Comparison of ENCODE assay signal across 18 cellular contexts in the genomic region with DNA sequence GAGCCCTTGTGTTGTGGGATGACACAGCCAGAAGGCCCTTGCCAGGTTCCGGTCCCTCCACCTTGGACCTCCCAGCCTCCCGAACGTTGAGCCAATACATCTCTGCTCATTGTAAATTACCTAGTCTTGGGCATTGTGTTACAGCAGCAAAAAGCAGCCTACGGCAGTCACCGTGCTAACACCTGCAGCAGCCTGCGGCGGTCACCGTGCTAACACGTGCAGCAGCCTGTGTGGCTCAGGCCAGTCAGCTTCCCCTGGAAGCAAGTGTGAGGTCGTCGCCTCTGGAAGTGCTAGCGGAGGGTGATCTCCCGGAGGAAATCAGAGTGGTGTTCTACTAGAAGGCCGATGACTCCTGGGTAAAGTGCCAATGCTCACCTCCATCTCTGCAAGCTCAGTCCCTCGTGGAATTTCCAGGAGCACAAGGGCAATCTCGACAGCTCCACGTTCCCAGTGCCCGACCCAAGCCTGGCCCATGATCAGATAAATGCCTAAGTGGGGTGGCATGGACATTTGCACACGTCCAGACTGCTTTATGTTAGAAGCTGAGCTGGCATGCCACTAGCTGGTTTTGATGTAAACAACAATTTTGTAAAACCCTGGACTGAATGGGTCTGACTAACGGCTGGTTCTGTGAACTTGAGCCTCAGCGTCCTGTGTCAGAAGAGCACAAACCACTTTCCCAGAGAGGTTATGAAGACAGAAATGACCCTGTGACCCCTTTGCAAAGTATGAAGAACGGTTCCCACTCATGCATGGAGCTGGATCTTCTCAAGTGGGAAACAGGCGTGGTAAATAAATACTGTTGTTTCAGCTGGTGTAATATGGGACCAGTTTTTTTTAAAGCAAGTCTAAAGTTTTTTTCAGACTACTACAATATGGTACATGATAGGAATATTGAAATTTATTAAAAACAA. TPM values are rescaled to one million over a fixed set of nuclear protein-coding genes. Genes with fewer than 3 reads are reported as not detected.
A peak's percentile ranks its signal among the peaks of the same experiment; 100 is the strongest.
DNase-seq lines count a peak whose midpoint lies in the region; ATAC-seq and TF ChIP-seq lines count a peak whose summit lies in the region.
"Had no signal": no experiment of that assay in that cellular context is flagged by ENCODE, and none has a peak within 500 bp of the region (broad histone marks: within the 10 kb centered on the region; RNA-seq: fewer than 3 reads in every experiment).

No MANE protein-coding gene starts in this region.

- peaks cover 44% of the 10 kb centered on the region for H3K36me3 Mint-ChIP-seq in CD4-positive, alpha-beta T cell (ENCODE audit: low read depth)
- peaks cover 30% of the 10 kb centered on the region for H3K36me3 Mint-ChIP-seq in activated naive CD4-positive, alpha-beta T cell treated with anti-CD3 and anti-CD28 coated beads for 36 hours (ENCODE audit: low read depth)

- TF ChIP-seq EP300 in stomach (IDR thresholded peaks at IDR 0.05), result no peak

- TF ChIP-seq CTCF in KMS-11 (conservative IDR thresholded peaks at IDR 0.05; ENCODE audit: low read depth, low read length), result no peak
- TF ChIP-seq CTCF in stomach (IDR thresholded peaks at IDR 0.05), result no peak
- no peak for TF ChIP-seq CTCF in CD4-positive, alpha-beta T cell (IDR thresholded peaks at IDR 0.05)
- no peak for TF ChIP-seq CTCF in GM10248 (IDR thresholded peaks at IDR 0.05; ENCODE audit: control extremely low read depth, extremely low read depth, low read depth, missing control alignments)

- intact Hi-C loops in stomach (cut with DNase I; ENCODE audit: low total_unique reads), result no loop called here
- intact Hi-C loops in CD4-positive, alpha-beta T cell (cut with DNase I, micrococcal nuclease), result no loop called here
- intact Hi-C loops in activated naive CD4-positive, alpha-beta T cell treated with anti-CD3 and anti-CD28 coated beads for 36 hours (cut with micrococcal nuclease), result no loop called here

- H3K27ac ChIP-seq in KMS-11 (peak overlapping the region; percentile 52), stomach (no peak overlapping the region)
- H3K27ac ChIP-seq in CD4-positive, alpha-beta T cell (ENCODE audit: low read depth, low read length), result no peak overlapping the region
- H3K27ac ChIP-seq: breast epithelium had no signal

- H3K4me1 ChIP-seq in KMS-11 (ENCODE audit: low read depth, poor library complexity, severe bottlenecking), result peaks cover 59% of the 10 kb centered on the region
- H3K4me1 ChIP-seq in stomach, result peaks cover 0 to 6% (median 4%) of the 10 kb centered on the region in 4 donors
- H3K4me1 ChIP-seq: breast epithelium had no signal

- no peaks in the 10 kb centered on the region for H3K9me3 ChIP-seq in stomach
- no peaks in the 10 kb centered on the region for H3K9me3 ChIP-seq in CD4-positive, alpha-beta T cell (ENCODE audit: control insufficient read depth, low read length)
- H3K9me3 ChIP-seq: breast epithelium, mucosa of descending colon had no signal

- H3K27me3 ChIP-seq in KMS-11 (ENCODE audit: insufficient read depth, low read depth) (no peaks in the 10 kb centered on the region), stomach (no peaks in the 10 kb centered on the region)
- H3K27me3 ChIP-seq in CD4-positive, alpha-beta T cell (ENCODE audit: control insufficient read depth, insufficient read depth, low read length), result no peaks in the 10 kb centered on the region
- H3K27me3 ChIP-seq: breast epithelium had no signal

- CTCF ChIA-PET in CD4-positive, alpha-beta T cell (lab: Charles Lee), result no interaction called here
- CTCF ChIA-PET in GM10248 (lab: Yijun Ruan, JAX), result interaction anchor here (0.9 kb wide), 1 partner anchor 29 kb away, joined by 3 read pairs; no protein-coding TSS in a partner anchor
- CTCF ChIA-PET in activated naive CD4-positive, alpha-beta T cell treated with anti-CD3 and anti-CD28 coated beads for 36 hours (lab: Charles Lee), result interaction anchor here (0.6 kb wide), 1 partner anchor 80 kb away, joined by 3 read pairs; no protein-coding TSS in a partner anchor

- peak; percentile 91 for DNase-seq in NCI-H510A (lab: John Stamatoyannopoulos, UW)
- DNase-seq in kidney glomerular epithelial cell (lab: John Stamatoyannopoulos, UW), result peak; percentile 13
- peak; percentile 18 for DNase-seq in stomach
- no peak for DNase-seq in CD4-positive, alpha-beta T cell
- DNase-seq in GM10248 (ENCODE audit: extremely low spot score), result no peak
- DNase-seq in activated naive CD4-positive, alpha-beta T cell treated with anti-CD3 and anti-CD28 coated beads for 36 hours, result no peak
- DNase-seq: activated naive CD8-positive, alpha-beta T cell treated with anti-CD3 and anti-CD28 coated beads for 36 hours; dermis blood vessel endothelial cell; DMS 273 treated with DMSO at 0.1 percent for 48 hours; erythroblast; NK-92 treated with Interleukin-12 subunit alpha and Interleukin-12 subunit beta, amount 100 ng/mL, for 24 hours; stimulated activated CD4-positive, alpha-beta T cell treated with anti-CD3 and anti-CD28 coated beads, Interleukin-4, amount 100 ng/mL, for 1 hour had no signal

- POLR2A ChIA-PET in CD4-positive, alpha-beta T cell (lab: Charles Lee), result no interaction called here
- POLR2A ChIA-PET in GM10248 (lab: Yijun Ruan, JAX), result no interaction called here

- no peaks in the 10 kb centered on the region for H3K4me1 Mint-ChIP-seq in CD4-positive, alpha-beta T cell (ENCODE audit: low read depth)
- H3K4me1 Mint-ChIP-seq in activated naive CD4-positive, alpha-beta T cell treated with anti-CD3 and anti-CD28 coated beads for 36 hours (ENCODE audit: low read depth), result no peaks in the 10 kb centered on the region
- H3K4me1 Mint-ChIP-seq: activated naive CD8-positive, alpha-beta T cell treated with anti-CD3 and anti-CD28 coated beads for 36 hours; B cell had no signal

- no peak for ATAC-seq in CD4-positive, alpha-beta T cell (ENCODE audit: poor library complexity)

- no peaks in the 10 kb centered on the region for H3K9me3 Mint-ChIP-seq in CD4-positive, alpha-beta T cell
- H3K9me3 Mint-ChIP-seq in activated naive CD4-positive, alpha-beta T cell treated with anti-CD3 and anti-CD28 coated beads for 36 hours, result no peaks in the 10 kb centered on the region
- H3K9me3 Mint-ChIP-seq: activated naive CD8-positive, alpha-beta T cell treated with anti-CD3 and anti-CD28 coated beads for 36 hours; T-helper 1 cell treated with Interleukin-12 subunit alpha and Interleukin-12 subunit beta and Interleukin-4 antibody, amounts not matched to agents 30 μg/mL and 1 μg/mL, for 36 hours had no signal

- H3K36me3 ChIP-seq in KMS-11 (ENCODE audit: insufficient read depth) (peaks cover 10% of the 10 kb centered on the region; the same call in 1 of the 2 replicates), stomach (peaks cover 25 to 52% (median 38%) of the 10 kb centered on the region in 4 donors)

- no peaks in the 10 kb centered on the region for H3K27me3 Mint-ChIP-seq in CD4-positive, alpha-beta T cell
- H3K27me3 Mint-ChIP-seq in activated naive CD4-positive, alpha-beta T cell treated with anti-CD3 and anti-CD28 coated beads for 36 hours (ENCODE audit: low read depth), result no peaks in the 10 kb centered on the region
- H3K27me3 Mint-ChIP-seq: activated naive CD8-positive, alpha-beta T cell treated with anti-CD3 and anti-CD28 coated beads for 36 hours; B cell had no signal

- no peaks in the 10 kb centered on the region for H4K20me1 ChIP-seq in KMS-11 (ENCODE audit: insufficient read depth)

- H3K9ac ChIP-seq in KMS-11, result no peak overlapping the region

- no peak overlapping the region for H3K4me3 Mint-ChIP-seq in CD4-positive, alpha-beta T cell
- H3K4me3 Mint-ChIP-seq in activated naive CD4-positive, alpha-beta T cell treated with anti-CD3 and anti-CD28 coated beads for 36 hours, result no peak overlapping the region
- H3K4me3 Mint-ChIP-seq: activated naive CD8-positive, alpha-beta T cell treated with anti-CD3 and anti-CD28 coated beads for 36 hours; B cell; T-helper 1 cell treated with Interleukin-12 subunit alpha and Interleukin-12 subunit beta and Interleukin-4 antibody, amounts not matched to agents 30 μg/mL and 1 μg/mL, for 36 hours had no signal

- H3K4me2 ChIP-seq in KMS-11, result peak overlapping the region; percentile 20

- TF ChIP-seq POLR2A in stomach (IDR thresholded peaks at IDR 0.05), result no peak

- H3K4me3 ChIP-seq in KMS-11 (IDR thresholded peaks at IDR 0.05; ENCODE audit: insufficient read depth, low read depth, low read length) (no peak overlapping the region), stomach (no peak overlapping the region)
- H3K4me3 ChIP-seq: breast epithelium, mucosa of descending colon had no signal

- no peak overlapping the region for H2AFZ ChIP-seq in KMS-11 (ENCODE audit: low read depth)

- 82 to 90% (median 87%) methylated on average over 23 of the region's 23 CpGs for WGBS in stomach, 5 donors

- H3K79me2 ChIP-seq in KMS-11 (ENCODE audit: insufficient read depth, low read depth), result no peaks in the 10 kb centered on the region

- H3K27ac Mint-ChIP-seq in CD4-positive, alpha-beta T cell, result no peak overlapping the region
- H3K27ac Mint-ChIP-seq in activated naive CD4-positive, alpha-beta T cell treated with anti-CD3 and anti-CD28 coated beads for 36 hours, result no peak overlapping the region
- H3K27ac Mint-ChIP-seq: activated naive CD8-positive, alpha-beta T cell treated with anti-CD3 and anti-CD28 coated beads for 36 hours; T-helper 1 cell treated with Interleukin-12 subunit alpha and Interleukin-12 subunit beta and Interleukin-4 antibody, amounts not matched to agents 30 μg/mL and 1 μg/mL, for 36 hours had no signal

RNA-seq across cellular contexts. Expression of a gene that starts 11.4 kb away (rescaled TPM):
- under 1 TPM in 1 of 5 donors, not detected in 4; 0.72 TPM for total RNA-seq in stomach
- polyA plus RNA-seq in stomach, result under 1 TPM in 2 of 3 donors, not detected in 1; 0.13 to 0.50 TPM
- total RNA-seq in CD4-positive, alpha-beta T cell, result under 1 TPM; 0.25 to 0.39 TPM
- not detected for total RNA-seq in activated naive CD4-positive, alpha-beta T cell treated with anti-CD3 and anti-CD28 coated beads for 36 hours
- total RNA-seq: activated naive CD8-positive, alpha-beta T cell treated with anti-CD3 and anti-CD28 coated beads for 36 hours; dermis blood vessel endothelial cell; omental fat pad had no signal

RNA-seq across cellular contexts. Expression of a gene that starts 26.7 kb away (rescaled TPM):
- total RNA-seq in stomach, result 100 to 1,000 TPM in 4 of 5 donors, 10 to 100 TPM in 1; 12.8 to 204 (median 115) TPM
- polyA plus RNA-seq in stomach, result 100 to 1,000 TPM in 2 of 3 donors, 10 to 100 TPM in 1; 87.5 to 132 (median 110) TPM
- 10 to 100 TPM; 75.5 to 75.7 TPM for total RNA-seq in CD4-positive, alpha-beta T cell
- total RNA-seq in activated naive CD4-positive, alpha-beta T cell treated with anti-CD3 and anti-CD28 coated beads for 36 hours, result 100 to 1,000 TPM; 101 to 107 TPM

Comparison
In these comparisons a context has a peak if more than half of its experiments do, and no peak if none do; other contexts are left out.
1. DNase-seq: peak in NCI-H510A (single experiment), kidney glomerular epithelial cell (single experiment) and stomach (single experiment); none in CD4-positive, alpha-beta T cell (0 of 10), GM10248 (single experiment) and activated naive CD4-positive, alpha-beta T cell treated with anti-CD3 and anti-CD28 coated beads for 36 hours (single experiment).